ENCODE assay signal across 1 cellular context in the genomic region with DNA sequence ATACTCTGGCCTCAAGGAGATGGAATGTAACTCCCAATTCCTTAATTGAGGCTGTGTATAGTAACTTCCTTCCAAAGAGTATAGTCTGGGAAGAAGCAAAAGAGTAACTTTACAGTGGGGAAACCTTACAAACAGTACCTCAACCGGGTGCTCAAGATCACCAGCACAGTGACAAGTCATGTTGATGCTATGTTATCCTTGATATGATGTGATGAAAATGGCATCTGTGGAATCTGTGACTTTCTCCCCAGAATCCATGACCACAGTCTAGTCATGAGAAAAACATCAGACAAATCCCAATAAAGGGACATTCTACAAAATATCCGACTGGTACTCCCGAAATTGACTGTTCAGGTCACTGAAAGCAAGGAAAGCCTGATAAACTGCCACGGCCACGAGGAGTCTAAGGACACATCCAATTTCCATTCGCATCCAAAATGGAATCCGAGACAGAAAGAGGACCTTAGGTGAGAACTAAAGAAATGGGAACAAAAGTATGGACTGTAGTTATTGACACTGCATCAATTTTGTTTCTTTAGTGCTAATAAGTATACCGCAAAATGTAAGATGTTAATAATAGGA.
TF ChIP-seq lines count a peak whose summit lies in the region.

No MANE protein-coding gene starts in this region.

TF ChIP-seq in GM23338, 12 proteins besides CTCF, POLR2A, EP300 and RAD21 (continued from another document):
- TF ChIP-seq, protein P1, sequence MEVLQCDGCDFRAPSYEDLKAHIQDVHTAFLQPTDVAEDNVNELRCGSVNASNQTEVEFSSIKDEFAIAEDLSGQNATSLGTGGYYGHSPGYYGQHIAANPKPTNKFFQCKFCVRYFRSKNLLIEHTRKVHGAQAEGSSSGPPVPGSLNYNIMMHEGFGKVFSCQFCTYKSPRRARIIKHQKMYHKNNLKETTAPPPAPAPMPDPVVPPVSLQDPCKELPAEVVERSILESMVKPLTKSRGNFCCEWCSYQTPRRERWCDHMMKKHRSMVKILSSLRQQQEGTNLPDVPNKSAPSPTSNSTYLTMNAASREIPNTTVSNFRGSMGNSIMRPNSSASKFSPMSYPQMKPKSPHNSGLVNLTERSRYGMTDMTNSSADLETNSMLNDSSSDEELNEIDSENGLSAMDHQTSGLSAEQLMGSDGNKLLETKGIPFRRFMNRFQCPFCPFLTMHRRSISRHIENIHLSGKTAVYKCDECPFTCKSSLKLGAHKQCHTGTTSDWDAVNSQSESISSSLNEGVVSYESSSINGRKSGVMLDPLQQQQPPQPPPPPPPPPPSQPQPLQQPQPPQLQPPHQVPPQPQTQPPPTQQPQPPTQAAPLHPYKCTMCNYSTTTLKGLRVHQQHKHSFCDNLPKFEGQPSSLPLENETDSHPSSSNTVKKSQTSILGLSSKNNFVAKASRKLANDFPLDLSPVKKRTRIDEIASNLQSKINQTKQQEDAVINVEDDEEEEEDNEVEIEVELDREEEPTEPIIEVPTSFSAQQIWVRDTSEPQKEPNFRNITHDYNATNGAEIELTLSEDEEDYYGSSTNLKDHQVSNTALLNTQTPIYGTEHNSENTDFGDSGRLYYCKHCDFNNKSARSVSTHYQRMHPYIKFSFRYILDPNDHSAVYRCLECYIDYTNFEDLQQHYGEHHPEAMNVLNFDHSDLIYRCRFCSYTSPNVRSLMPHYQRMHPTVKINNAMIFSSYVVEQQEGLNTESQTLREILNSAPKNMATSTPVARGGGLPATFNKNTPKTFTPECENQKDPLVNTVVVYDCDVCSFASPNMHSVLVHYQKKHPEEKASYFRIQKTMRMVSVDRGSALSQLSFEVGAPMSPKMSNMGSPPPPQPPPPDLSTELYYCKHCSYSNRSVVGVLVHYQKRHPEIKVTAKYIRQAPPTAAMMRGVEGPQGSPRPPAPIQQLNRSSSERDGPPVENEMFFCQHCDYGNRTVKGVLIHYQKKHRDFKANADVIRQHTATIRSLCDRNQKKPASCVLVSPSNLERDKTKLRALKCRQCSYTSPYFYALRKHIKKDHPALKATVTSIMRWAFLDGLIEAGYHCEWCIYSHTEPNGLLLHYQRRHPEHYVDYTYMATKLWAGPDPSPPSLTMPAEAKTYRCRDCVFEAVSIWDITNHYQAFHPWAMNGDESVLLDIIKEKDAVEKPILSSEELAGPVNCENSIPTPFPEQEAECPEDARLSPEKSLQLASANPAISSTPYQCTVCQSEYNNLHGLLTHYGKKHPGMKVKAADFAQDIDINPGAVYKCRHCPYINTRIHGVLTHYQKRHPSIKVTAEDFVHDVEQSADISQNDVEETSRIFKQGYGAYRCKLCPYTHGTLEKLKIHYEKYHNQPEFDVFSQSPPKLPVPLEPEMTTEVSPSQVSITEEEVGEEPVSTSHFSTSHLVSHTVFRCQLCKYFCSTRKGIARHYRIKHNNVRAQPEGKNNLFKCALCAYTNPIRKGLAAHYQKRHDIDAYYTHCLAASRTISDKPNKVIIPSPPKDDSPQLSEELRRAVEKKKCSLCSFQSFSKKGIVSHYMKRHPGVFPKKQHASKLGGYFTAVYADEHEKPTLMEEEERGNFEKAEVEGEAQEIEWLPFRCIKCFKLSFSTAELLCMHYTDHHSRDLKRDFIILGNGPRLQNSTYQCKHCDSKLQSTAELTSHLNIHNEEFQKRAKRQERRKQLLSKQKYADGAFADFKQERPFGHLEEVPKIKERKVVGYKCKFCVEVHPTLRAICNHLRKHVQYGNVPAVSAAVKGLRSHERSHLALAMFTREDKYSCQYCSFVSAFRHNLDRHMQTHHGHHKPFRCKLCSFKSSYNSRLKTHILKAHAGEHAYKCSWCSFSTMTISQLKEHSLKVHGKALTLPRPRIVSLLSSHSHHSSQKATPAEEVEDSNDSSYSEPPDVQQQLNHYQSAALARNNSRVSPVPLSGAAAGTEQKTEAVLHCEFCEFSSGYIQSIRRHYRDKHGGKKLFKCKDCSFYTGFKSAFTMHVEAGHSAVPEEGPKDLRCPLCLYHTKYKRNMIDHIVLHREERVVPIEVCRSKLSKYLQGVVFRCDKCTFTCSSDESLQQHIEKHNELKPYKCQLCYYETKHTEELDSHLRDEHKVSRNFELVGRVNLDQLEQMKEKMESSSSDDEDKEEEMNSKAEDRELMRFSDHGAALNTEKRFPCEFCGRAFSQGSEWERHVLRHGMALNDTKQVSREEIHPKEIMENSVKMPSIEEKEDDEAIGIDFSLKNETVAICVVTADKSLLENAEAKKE (CRISPR knock-in tag; IDR thresholded peaks at IDR 0.05) = no peak
- TF ChIP-seq EZH2phosphoT487 (IDR thresholded peaks at IDR 0.05; ENCODE audit: unreplicated experiment) (no peak), JUNB (IDR thresholded peaks at IDR 0.05; ENCODE audit: unreplicated experiment) (no peak), POLR2AphosphoS5 (IDR thresholded peaks at IDR 0.05; ENCODE audit: low read depth) (no peak), EZH2 (IDR thresholded peaks at IDR 0.05; ENCODE audit: low read depth, unreplicated experiment) (no peak), NANOG (IDR thresholded peaks at IDR 0.05; ENCODE audit: borderline replicate concordance) (no peak), ZNF114 (CRISPR knock-in tag; IDR thresholded peaks at IDR 0.05) (no peak)
- TF ChIP-seq, protein P2, sequence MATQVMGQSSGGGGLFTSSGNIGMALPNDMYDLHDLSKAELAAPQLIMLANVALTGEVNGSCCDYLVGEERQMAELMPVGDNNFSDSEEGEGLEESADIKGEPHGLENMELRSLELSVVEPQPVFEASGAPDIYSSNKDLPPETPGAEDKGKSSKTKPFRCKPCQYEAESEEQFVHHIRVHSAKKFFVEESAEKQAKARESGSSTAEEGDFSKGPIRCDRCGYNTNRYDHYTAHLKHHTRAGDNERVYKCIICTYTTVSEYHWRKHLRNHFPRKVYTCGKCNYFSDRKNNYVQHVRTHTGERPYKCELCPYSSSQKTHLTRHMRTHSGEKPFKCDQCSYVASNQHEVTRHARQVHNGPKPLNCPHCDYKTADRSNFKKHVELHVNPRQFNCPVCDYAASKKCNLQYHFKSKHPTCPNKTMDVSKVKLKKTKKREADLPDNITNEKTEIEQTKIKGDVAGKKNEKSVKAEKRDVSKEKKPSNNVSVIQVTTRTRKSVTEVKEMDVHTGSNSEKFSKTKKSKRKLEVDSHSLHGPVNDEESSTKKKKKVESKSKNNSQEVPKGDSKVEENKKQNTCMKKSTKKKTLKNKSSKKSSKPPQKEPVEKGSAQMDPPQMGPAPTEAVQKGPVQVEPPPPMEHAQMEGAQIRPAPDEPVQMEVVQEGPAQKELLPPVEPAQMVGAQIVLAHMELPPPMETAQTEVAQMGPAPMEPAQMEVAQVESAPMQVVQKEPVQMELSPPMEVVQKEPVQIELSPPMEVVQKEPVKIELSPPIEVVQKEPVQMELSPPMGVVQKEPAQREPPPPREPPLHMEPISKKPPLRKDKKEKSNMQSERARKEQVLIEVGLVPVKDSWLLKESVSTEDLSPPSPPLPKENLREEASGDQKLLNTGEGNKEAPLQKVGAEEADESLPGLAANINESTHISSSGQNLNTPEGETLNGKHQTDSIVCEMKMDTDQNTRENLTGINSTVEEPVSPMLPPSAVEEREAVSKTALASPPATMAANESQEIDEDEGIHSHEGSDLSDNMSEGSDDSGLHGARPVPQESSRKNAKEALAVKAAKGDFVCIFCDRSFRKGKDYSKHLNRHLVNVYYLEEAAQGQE (IDR thresholded peaks at IDR 0.05; ENCODE audit: unreplicated experiment) = no peak
